17 cellular contexts compared by ENCODE assay signal in genomic region chrX:49199315-49199595, GRCh38. TPM values are rescaled to one million over a fixed set of nuclear protein-coding genes. Genes with fewer than 3 reads are reported as not detected.
DNase-seq lines count a peak whose midpoint lies in the region; ATAC-seq and TF ChIP-seq lines count a peak whose summit lies in the region.
"Had no signal": no experiment of that assay in that cellular context is flagged by ENCODE, and none has a peak within 500 bp of the region (broad histone marks: within the 10 kb centered on the region; RNA-seq: fewer than 3 reads in every experiment).

No MANE protein-coding gene starts in this region.

- DNase-seq in activated T-cell treated with anti-CD3 and anti-CD28 coated beads, Interleukin-2, amount 50 U/mL, for 72 hours, result no peak
- DNase-seq in activated T-cell treated with anti-CD3 and anti-CD28 coated beads, Interleukin-2, amount 50 U/mL, for 1 hour, result no peak
- no peak for DNase-seq in OCI-LY7 (ENCODE audit: low spot score)
- no peak for DNase-seq in stimulated activated naive CD8-positive, alpha-beta T cell treated with anti-CD3 and anti-CD28 coated beads, Interleukin-15, amount 100 ng/mL, for 72 hours
- no peak for DNase-seq in heart left ventricle
- DNase-seq in colonic mucosa, result no peak
- DNase-seq in NCI-H510A treated with DMSO at 0.1 percent for 48 hours (lab: John Stamatoyannopoulos, UW), result no peak
- DNase-seq: activated CD4-positive, alpha-beta T cell treated with anti-CD3 and anti-CD28 coated beads, Interleukin-2, amount 50 U/mL, for 1 hour; activated naive CD4-positive, alpha-beta T cell treated with anti-CD3 and anti-CD28 coated beads, Interleukin-2, amount 50 U/mL, for 16 hours; DMS79; left cardiac atrium; NCI-H1092; upper lobe of left lung had no signal

- H3K4me3 ChIP-seq in OCI-LY7 (ENCODE audit: low read depth, low read length, poor library complexity, severe bottlenecking) (peak overlapping the region; percentile 74), heart left ventricle (peak overlapping the region in 1 of 12 donors; percentile 49), colonic mucosa (no peak overlapping the region)

- TF ChIP-seq CTCF in OCI-LY7 (conservative IDR thresholded peaks at IDR 0.05; ENCODE audit: low read length) (no peak), heart left ventricle (IDR thresholded peaks at IDR 0.05) (no peak), colonic mucosa (IDR thresholded peaks at IDR 0.05) (no peak)

- no peaks in the 10 kb centered on the region for H4K20me1 ChIP-seq in OCI-LY7 (ENCODE audit: insufficient read depth, low read length)

- 6 to 51% (median 26%) methylated on average over 11 of the region's 11 CpGs for WGBS in heart left ventricle, 4 donors

- BruUV-seq in OCI-LY7 (replicated peaks; lab: Mats Ljungman, UMichigan), result no TSS peak

- no peaks in the 10 kb centered on the region for H3K9me3 Mint-ChIP-seq in activated T-cell treated with anti-CD3 and anti-CD28 coated beads, Interleukin-2, amount 50 U/mL, for 72 hours
- no peaks in the 10 kb centered on the region for H3K9me3 Mint-ChIP-seq in stimulated activated naive CD8-positive, alpha-beta T cell treated with anti-CD3 and anti-CD28 coated beads, Interleukin-15, amount 100 ng/mL, for 72 hours

- POLR2A ChIA-PET in OCI-LY7 (lab: Charles Lee), result interaction anchor here (0.5 kb wide), 1 partner anchor 655 kb away, joined by 5 read pairs; no protein-coding TSS in a partner anchor

- H3K36me3 ChIP-seq in OCI-LY7 (ENCODE audit: insufficient read depth, low read length), result no peaks in the 10 kb centered on the region
- no peaks in the 10 kb centered on the region for H3K36me3 ChIP-seq in heart left ventricle
- H3K36me3 ChIP-seq in colonic mucosa, result no peaks in the 10 kb centered on the region
- H3K36me3 ChIP-seq: upper lobe of left lung had no signal

- peak overlapping the region; percentile 61 for H3K4me2 ChIP-seq in OCI-LY7 (ENCODE audit: low read length)

- H3K27me3 Mint-ChIP-seq in activated T-cell treated with anti-CD3 and anti-CD28 coated beads, Interleukin-2, amount 50 U/mL, for 72 hours (ENCODE audit: low read depth), result peaks cover 6% of the 10 kb centered on the region
- H3K27me3 Mint-ChIP-seq in stimulated activated naive CD8-positive, alpha-beta T cell treated with anti-CD3 and anti-CD28 coated beads, Interleukin-15, amount 100 ng/mL, for 72 hours, result no peaks in the 10 kb centered on the region

- H3K27me3 ChIP-seq in heart left ventricle (no peaks in the 10 kb centered on the region), colonic mucosa (no peaks in the 10 kb centered on the region)
- H3K27me3 ChIP-seq: upper lobe of left lung had no signal

- peak overlapping the region; percentile 64 to 78 for H3K4me3 Mint-ChIP-seq in activated T-cell treated with anti-CD3 and anti-CD28 coated beads, Interleukin-2, amount 50 U/mL, for 72 hours
- H3K4me3 Mint-ChIP-seq in stimulated activated naive CD8-positive, alpha-beta T cell treated with anti-CD3 and anti-CD28 coated beads, Interleukin-15, amount 100 ng/mL, for 72 hours, result peak overlapping the region; percentile 58 to 79

- peaks cover 21% of the 10 kb centered on the region for H3K4me1 Mint-ChIP-seq in activated T-cell treated with anti-CD3 and anti-CD28 coated beads, Interleukin-2, amount 50 U/mL, for 72 hours (ENCODE audit: low read depth)
- peaks cover 23% of the 10 kb centered on the region for H3K4me1 Mint-ChIP-seq in stimulated activated naive CD8-positive, alpha-beta T cell treated with anti-CD3 and anti-CD28 coated beads, Interleukin-15, amount 100 ng/mL, for 72 hours

- H3K4me1 ChIP-seq in OCI-LY7 (ENCODE audit: insufficient read depth, low read length, poor library complexity, severe bottlenecking) (peaks cover 10% of the 10 kb centered on the region), heart left ventricle (peaks cover 0 to 11% (median 2%) of the 10 kb centered on the region in 12 donors), colonic mucosa (no peaks in the 10 kb centered on the region)

- no peak for ATAC-seq in activated T-cell treated with anti-CD3 and anti-CD28 coated beads, Interleukin-2, amount 50 U/mL, for 72 hours (replicated peaks in 1 of 2)
- no peak for ATAC-seq in stimulated activated naive CD8-positive, alpha-beta T cell treated with anti-CD3 and anti-CD28 coated beads, Interleukin-15, amount 100 ng/mL, for 72 hours
- no peak for ATAC-seq in heart left ventricle

- no peak for TF ChIP-seq POLR2A in heart left ventricle (IDR thresholded peaks at IDR 0.05)

- H2AFZ ChIP-seq in OCI-LY7 (ENCODE audit: low read length), result no peak overlapping the region

- H3K9me2 ChIP-seq in OCI-LY7 (ENCODE audit: insufficient read depth, low read length), result no peaks in the 10 kb centered on the region

- H3K27ac ChIP-seq in OCI-LY7 (ENCODE audit: low read depth, low read length, poor library complexity, severe bottlenecking), result no peak overlapping the region
- peak overlapping the region; percentile 39 for H3K27ac ChIP-seq in cingulate gyrus (ENCODE audit: low read depth, low read length)
- no peak overlapping the region for H3K27ac ChIP-seq in heart left ventricle
- no peak overlapping the region for H3K27ac ChIP-seq in colonic mucosa
- H3K27ac ChIP-seq: epithelial cell of prostate had no signal

- intact Hi-C loops in OCI-LY7 (cut with micrococcal nuclease; ENCODE audit: unreplicated experiment), result no loop called here
- intact Hi-C loops in heart left ventricle (cut with DNase I), result loop anchor here in 4 of 10 donors (5.0 to 10.0 kb wide), 4 partner anchors 66 to 726 kb away; partner anchors contain the start of genes CLCN5 (in 1 of the 4), FOXP3 (in 1 of the 4) and PPP1R3F (in 1 of the 4)
- intact Hi-C loops in colonic mucosa (cut with DNase I), result no loop called here

- no peak overlapping the region for H3K27ac Mint-ChIP-seq in activated T-cell treated with anti-CD3 and anti-CD28 coated beads, Interleukin-2, amount 50 U/mL, for 72 hours
- H3K27ac Mint-ChIP-seq in stimulated activated naive CD8-positive, alpha-beta T cell treated with anti-CD3 and anti-CD28 coated beads, Interleukin-15, amount 100 ng/mL, for 72 hours, result no peak overlapping the region
- H3K27ac Mint-ChIP-seq: progenitor cell of endocrine pancreas had no signal

- H3K9me3 ChIP-seq in OCI-LY7 (ENCODE audit: low read length) (no peaks in the 10 kb centered on the region), heart left ventricle (no peaks in the 10 kb centered on the region), colonic mucosa (no peaks in the 10 kb centered on the region)
- H3K9me3 ChIP-seq: upper lobe of left lung had no signal

- H3K79me2 ChIP-seq in OCI-LY7 (ENCODE audit: insufficient read depth, low read depth, low read length), result no peaks in the 10 kb centered on the region

- no peak overlapping the region for H3K9ac ChIP-seq in colonic mucosa (ENCODE audit: low read depth in 2 of 2, low read length in 2 of 2)

- CTCF ChIA-PET in OCI-LY7 (lab: Charles Lee; ENCODE audit: unreplicated experiment), result no interaction called here

- peaks cover 0 to 3% of the 10 kb centered on the region in 2 donors for H3K36me3 Mint-ChIP-seq in activated T-cell treated with anti-CD3 and anti-CD28 coated beads, Interleukin-2, amount 50 U/mL, for 72 hours (ENCODE audit: insufficient read depth in 2 of 2)

RNA-seq across cellular contexts. Expression of gene SYP, which starts 0.7 kb away (rescaled TPM):
- total RNA-seq in activated T-cell treated with anti-CD3 and anti-CD28 coated beads, Interleukin-2, amount 50 U/mL, for 72 hours, result 10 to 100 TPM in 1 of 2 donors, 1 to 10 TPM in 1; 8.7 to 15.9 TPM
- total RNA-seq in OCI-LY7 (2014; rRNA removed; shearing (Covaris generic)), result 0.79 and 2.3 TPM in 2 replicates
- 2.3 and 2.9 TPM in 2 replicates for total RNA-seq in OCI-LY7 (2022)
- 1 to 10 TPM in 6 of 9 donors, under 1 TPM in 3; 0.49 to 2.7 (median 1.1) TPM for total RNA-seq in heart left ventricle
- polyA plus RNA-seq in heart left ventricle, result 1 to 10 TPM; 1.3 to 3.7 TPM
- total RNA-seq in colonic mucosa, result 1 to 10 TPM; 6.4 to 7.4 TPM

RNA-seq across cellular contexts. Expression of gene PRICKLE3, which starts 13.1 kb away (rescaled TPM):
- total RNA-seq in activated T-cell treated with anti-CD3 and anti-CD28 coated beads, Interleukin-2, amount 50 U/mL, for 72 hours, result 10 to 100 TPM; 17.4 to 17.6 TPM
- total RNA-seq in OCI-LY7 (2014; rRNA removed; shearing (Covaris generic)), result 9.9 and 10.6 TPM in 2 replicates
- total RNA-seq in OCI-LY7 (2022) (11.0 and 16.7 TPM in 2 replicates), heart left ventricle (10 to 100 TPM in 2 of 9 donors, 1 to 10 TPM in 7; 6.6 to 12.7 (median 9.3) TPM), colonic mucosa (10 to 100 TPM; 16.7 to 25.5 TPM)
- polyA plus RNA-seq in heart left ventricle, result 10 to 100 TPM in 1 of 2 donors, 1 to 10 TPM in 1; 6.5 to 13.2 TPM

RNA-seq across cellular contexts. Expression of gene PLP2, which starts 27.6 kb away (rescaled TPM):
- 100 to 1,000 TPM; 232 to 266 TPM for total RNA-seq in activated T-cell treated with anti-CD3 and anti-CD28 coated beads, Interleukin-2, amount 50 U/mL, for 72 hours
- total RNA-seq in OCI-LY7 (2014; rRNA removed; shearing (Covaris generic)), result 16.7 and 21.2 TPM in 2 replicates
- 54.3 and 56.9 TPM in 2 replicates for total RNA-seq in OCI-LY7 (2022)
- 100 to 1,000 TPM in 3 of 9 donors, 10 to 100 TPM in 6; 22.4 to 155 (median 50.4) TPM for total RNA-seq in heart left ventricle
- polyA plus RNA-seq in heart left ventricle, result 100 to 1,000 TPM in 1 of 2 donors, 10 to 100 TPM in 1; 63.0 to 373 TPM
- 100 to 1,000 TPM; 157 to 227 TPM for total RNA-seq in colonic mucosa

RNA-seq across cellular contexts. Expression of gene CACNA1F, which starts 33.9 kb away (rescaled TPM):
- 1 to 10 TPM; 3.4 to 4.1 TPM for total RNA-seq in activated T-cell treated with anti-CD3 and anti-CD28 coated beads, Interleukin-2, amount 50 U/mL, for 72 hours
- total RNA-seq in OCI-LY7 (2014; rRNA removed; shearing (Covaris generic)), result not detected in 2 replicates
- total RNA-seq in OCI-LY7 (2022) (not detected in 2 replicates), heart left ventricle (under 1 TPM in 6 of 9 donors, not detected in 3; 0.06 to 0.37 (median 0.09) TPM), colonic mucosa (1 to 10 TPM; 1.0 TPM)
- polyA plus RNA-seq in heart left ventricle, result under 1 TPM; 0.04 TPM
- total RNA-seq: RPMI7951 had no signal

RNA-seq across cellular contexts. Expression of gene CCDC22, which starts 36.0 kb away (rescaled TPM):
- total RNA-seq in activated T-cell treated with anti-CD3 and anti-CD28 coated beads, Interleukin-2, amount 50 U/mL, for 72 hours, result 10 to 100 TPM; 24.5 to 27.2 TPM
- not detected in 2 replicates for total RNA-seq in OCI-LY7 (2014; rRNA removed; shearing (Covaris generic))
- total RNA-seq in OCI-LY7 (2022) (10.8 and 13.7 TPM in 2 replicates), heart left ventricle (10 to 100 TPM in 8 of 9 donors, 1 to 10 TPM in 1; 9.6 to 13.4 (median 10.9) TPM), colonic mucosa (10 to 100 TPM; 17.6 to 22.6 TPM)
- polyA plus RNA-seq in heart left ventricle, result 10 to 100 TPM in 1 of 2 donors, 1 to 10 TPM in 1; 6.5 to 14.9 TPM
